In genomic region chr15:58771621-58772235, GRCh38 we compare ENCODE assay signal across 8 cellular contexts. TPM values are rescaled to one million over a fixed set of nuclear protein-coding genes. Genes with fewer than 3 reads are reported as not detected.
DNase-seq lines count a peak whose midpoint lies in the region; ATAC-seq and TF ChIP-seq lines count a peak whose summit lies in the region.

No MANE protein-coding gene starts in this region.

- H3K27ac ChIP-seq in mammary epithelial cell (ENCODE audit: insufficient read depth, low read depth, low read length), result peak overlapping the region; percentile 83

- peaks cover 54% of the 10 kb centered on the region for H3K79me2 ChIP-seq in mammary epithelial cell (ENCODE audit: insufficient read depth, low read length)

- H2AFZ ChIP-seq in mammary epithelial cell (ENCODE audit: low read depth, low read length), result peak overlapping the region; percentile 94

- dilution Hi-C loops in mammary epithelial cell (cut with HindIII; ENCODE audit: low sequenced_read_pairs), result no loop called here

- H3K9ac ChIP-seq in mammary epithelial cell (ENCODE audit: insufficient read depth, low read length), result peak overlapping the region; percentile 85

- peak; percentile 9 for ATAC-seq in GM19023 (IDR thresholded peaks at IDR 0.05; ENCODE audit: unreplicated experiment)
- peak; percentile 11 for ATAC-seq in HG03159 (IDR thresholded peaks at IDR 0.05; ENCODE audit: unreplicated experiment)

- intact Hi-C loops in mammary epithelial cell (cut with micrococcal nuclease), result loop anchor here (1.0 to 10.0 kb wide), 8 partner anchors 22 to 544 kb away; partner anchors contain the start of genes ADAM10 and SLTM

- H3K4me1 ChIP-seq in mammary epithelial cell (ENCODE audit: insufficient read depth, low read length), result peaks cover 14% of the 10 kb centered on the region

- no peak for TF ChIP-seq CTCF in mammary epithelial cell (conservative IDR thresholded peaks at IDR 0.05 in 1 of 2, IDR thresholded peaks at IDR 0.05 in 1 of 2; ENCODE audit: extremely low read depth in 1 of 2, insufficient read depth in 1 of 2, low read depth in 1 of 2, low read length in 2 of 2)

- BruUV-seq in mammary epithelial cell (replicated peaks; lab: Mats Ljungman, UMichigan), result no TSS peak

- in situ Hi-C loops in mammary epithelial cell (cut with MboI; ENCODE audit: low sequenced_read_pairs in 2 of 2), result loop anchor here in 1 of 2 donors (25.0 kb wide), 1 partner anchor 534 kb away; no protein-coding TSS in a partner anchor

- no peaks in the 10 kb centered on the region for H3K27me3 ChIP-seq in mammary epithelial cell (ENCODE audit: insufficient read depth, low read length)

- H3K36me3 ChIP-seq in mammary epithelial cell (ENCODE audit: insufficient read depth, low read length), result no peaks in the 10 kb centered on the region

- WGBS in mammary epithelial cell (ENCODE audit: low coverage, missing lambda C conversion rate), result 6% methylated on average over 19 of the region's 40 CpGs

- no peaks in the 10 kb centered on the region for H3K9me3 ChIP-seq in mammary epithelial cell (replicated peaks; ENCODE audit: insufficient read depth, low read length)

- no peaks in the 10 kb centered on the region for H4K20me1 ChIP-seq in mammary epithelial cell (ENCODE audit: insufficient read depth, low read length)

- H3K4me2 ChIP-seq in mammary epithelial cell (ENCODE audit: insufficient read depth, low read depth, low read length), result peak overlapping the region; percentile 97

- DNase-seq in AG08396 (ENCODE audit: low spot score), result peak; percentile 48
- DNase-seq in SK-N-DZ (ENCODE audit: low spot score), result peak; percentile 53
- peak; percentile 36 for DNase-seq in mammary epithelial cell
- DNase-seq in islet precursor cell, result peak; percentile 77
- peak; percentile 23 for DNase-seq in stimulated activated CD4-positive, alpha-beta T cell treated with anti-CD3 and anti-CD28 coated beads, Interleukin-12 subunit alpha, Interleukin-12 subunit beta, amount 100 ng/mL, for 4 hours
- no peak for DNase-seq in AML-193 (lab: John Stamatoyannopoulos, UW)

- CTCF ChIA-PET in mammary epithelial cell (lab: Charles Lee; ENCODE audit: low non-redundant PET), result interaction anchor here (0.6 to 1.8 kb wide), 6 partner anchors 22 to 757 kb away, joined by 3 to 18 read pairs (median 6); no protein-coding TSS in a partner anchor

- H3K4me3 ChIP-seq in mammary epithelial cell (replicated peaks in 1 of 3; ENCODE audit: insufficient read depth in 1 of 3, low read depth in 2 of 3, low read length in 3 of 3), result peak overlapping the region; percentile 49 to 100 (median 62)

RNA-seq across cellular contexts. Expression of gene MINDY2, which starts 0.6 kb away (rescaled TPM):
- 8.0 and 9.0 TPM in 2 replicates for polyA plus RNA-seq in SK-N-DZ (2014; cell fraction: cytosol; rRNA removed)
- polyA plus RNA-seq in SK-N-DZ (2014; cell fraction: nucleus; rRNA removed), result 3.5 and 5.3 TPM in 2 replicates
- 10 to 100 TPM; 17.5 to 30.7 TPM for total RNA-seq in mammary epithelial cell
- polyA plus RNA-seq in mammary epithelial cell, result 7.4 TPM
- 14.4 TPM for polyA minus RNA-seq in mammary epithelial cell

RNA-seq across cellular contexts. Expression of gene ADAM10, which starts 22.2 kb away (rescaled TPM):
- 33.8 and 39.6 TPM in 2 replicates for polyA plus RNA-seq in SK-N-DZ (2014; cell fraction: cytosol; rRNA removed)
- 23.2 and 31.3 TPM in 2 replicates for polyA plus RNA-seq in SK-N-DZ (2014; cell fraction: nucleus; rRNA removed)
- total RNA-seq in mammary epithelial cell, result 100 to 1,000 TPM; 108 to 163 TPM
- 96.2 TPM for polyA plus RNA-seq in mammary epithelial cell
- 183 TPM for polyA minus RNA-seq in mammary epithelial cell

Comparison
In these comparisons a context has a peak if more than half of its experiments do, and no peak if none do; other contexts are left out.
1. DNase-seq: peak in AG08396 (single experiment), SK-N-DZ (single experiment), mammary epithelial cell (single experiment), islet precursor cell (single experiment) and stimulated activated CD4-positive, alpha-beta T cell treated with anti-CD3 and anti-CD28 coated beads, Interleukin-12 subunit alpha, Interleukin-12 subunit beta, amount 100 ng/mL, for 4 hours (single experiment); none in AML-193 (0 of 2).